ENCODE assay signal across 26 cellular contexts in the genomic region with DNA sequence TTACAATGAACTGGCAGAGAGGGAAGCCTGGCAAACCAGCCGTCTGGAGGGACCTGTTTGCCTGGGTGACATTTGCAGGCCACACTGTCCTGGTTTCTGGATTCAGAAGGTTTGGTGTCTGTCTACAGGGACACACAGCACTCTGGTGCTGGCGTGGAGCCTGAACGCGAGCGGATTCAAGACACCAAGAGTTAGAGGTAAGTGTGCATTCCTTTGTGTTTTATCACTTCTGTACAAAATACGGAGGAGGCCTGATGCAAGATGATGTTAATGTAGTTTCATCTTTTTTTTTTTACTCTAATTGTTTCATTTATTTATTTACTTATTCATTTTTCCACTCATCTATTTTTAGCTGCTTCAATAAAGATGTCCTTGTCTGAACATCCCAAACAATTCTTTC.
"Had no signal": no experiment of that assay in that cellular context is flagged by ENCODE, and none has a peak within 500 bp of the region (broad histone marks: within the 10 kb centered on the region; RNA-seq: fewer than 3 reads in every experiment).

No MANE protein-coding gene starts in this region.

- ATAC-seq: activated T-cell treated with anti-CD3 and anti-CD28 coated beads, Interleukin-2, amount 50 U/mL, for 4 hours; PC-3 had no signal

- DNase-seq: activated CD4-positive, alpha-beta memory T cell treated with anti-CD3 and anti-CD28 coated beads for 36 hours; activated CD4-positive, alpha-beta T cell treated with anti-CD3 and anti-CD28 coated beads, Interleukin-2, amount 10 ng/mL, durations not matched to agents 7 days and 5 days; activated CD4-positive, CD25-positive, alpha-beta regulatory T cell; activated CD8-positive, alpha-beta memory T cell treated with anti-CD3 and anti-CD28 coated beads for 24 hours; activated gamma-delta T cell treated with Interleukin-2 at 50 U/mL for 16 hours; activated naive CD4-positive, alpha-beta T cell treated with anti-CD3 and anti-CD28 coated beads, Interleukin-2, amount 10 ng/mL, durations not matched to agents 7 days and 5 days; activated naive CD8-positive, alpha-beta T cell treated with anti-CD3 and anti-CD28 coated beads, Interleukin-2, amount 10 ng/mL, durations not matched to agents 7 days and 5 days; activated T-cell treated with anti-CD3 and anti-CD28 coated beads, Interleukin-2, amount 50 U/mL, for 4 hours; adrenal gland; anterior cingulate cortex; KG1; MG63; MV-4-11; NCI-H1092 treated with DMSO at 0.1 percent for 48 hours; NCI-H1417 treated with DMSO at 0.1 percent for 48 hours; NCI-H1694 treated with DMSO at 0.1 percent for 48 hours; NCI-H2029 treated with DMSO at 0.1 percent for 48 hours; NCI-H446; NCI-H524; PC-3; Right ventricle myocardium superior; RPMI8226; SJCRH30; SK-N-SH; T-helper 1 cell had no signal

- H3K9me3 Mint-ChIP-seq: activated CD4-positive, alpha-beta memory T cell treated with anti-CD3 and anti-CD28 coated beads for 36 hours; activated CD4-positive, alpha-beta T cell treated with anti-CD3 and anti-CD28 coated beads, Interleukin-2, amount 10 ng/mL, durations not matched to agents 7 days and 5 days; activated naive CD4-positive, alpha-beta T cell treated with anti-CD3 and anti-CD28 coated beads, Interleukin-2, amount 10 ng/mL, durations not matched to agents 7 days and 5 days; activated T-cell treated with anti-CD3 and anti-CD28 coated beads, Interleukin-2, amount 50 U/mL, for 4 hours; central memory CD8-positive, alpha-beta T cell had no signal

- H3K27me3 Mint-ChIP-seq: activated CD4-positive, alpha-beta memory T cell treated with anti-CD3 and anti-CD28 coated beads for 36 hours; activated CD4-positive, alpha-beta T cell treated with anti-CD3 and anti-CD28 coated beads, Interleukin-2, amount 10 ng/mL, durations not matched to agents 7 days and 5 days; activated naive CD4-positive, alpha-beta T cell treated with anti-CD3 and anti-CD28 coated beads, Interleukin-2, amount 10 ng/mL, durations not matched to agents 7 days and 5 days; activated naive CD8-positive, alpha-beta T cell treated with anti-CD3 and anti-CD28 coated beads, Interleukin-2, amount 10 ng/mL, durations not matched to agents 7 days and 5 days had no signal

- H3K4me1 Mint-ChIP-seq: activated CD4-positive, alpha-beta T cell treated with anti-CD3 and anti-CD28 coated beads, Interleukin-2, amount 10 ng/mL, durations not matched to agents 7 days and 5 days; activated naive CD4-positive, alpha-beta T cell treated with anti-CD3 and anti-CD28 coated beads, Interleukin-2, amount 10 ng/mL, durations not matched to agents 7 days and 5 days; activated naive CD8-positive, alpha-beta T cell treated with anti-CD3 and anti-CD28 coated beads, Interleukin-2, amount 10 ng/mL, durations not matched to agents 7 days and 5 days; central memory CD8-positive, alpha-beta T cell had no signal

- H3K4me3 Mint-ChIP-seq: activated CD4-positive, alpha-beta memory T cell treated with anti-CD3 and anti-CD28 coated beads for 36 hours; activated CD4-positive, alpha-beta T cell treated with anti-CD3 and anti-CD28 coated beads, Interleukin-2, amount 10 ng/mL, durations not matched to agents 7 days and 5 days; activated naive CD4-positive, alpha-beta T cell treated with anti-CD3 and anti-CD28 coated beads, Interleukin-2, amount 10 ng/mL, durations not matched to agents 7 days and 5 days; activated naive CD8-positive, alpha-beta T cell treated with anti-CD3 and anti-CD28 coated beads, Interleukin-2, amount 10 ng/mL, durations not matched to agents 7 days and 5 days; activated T-cell treated with anti-CD3 and anti-CD28 coated beads, Interleukin-2, amount 50 U/mL, for 4 hours; central memory CD8-positive, alpha-beta T cell had no signal

- H3K27ac Mint-ChIP-seq: activated CD4-positive, alpha-beta memory T cell treated with anti-CD3 and anti-CD28 coated beads for 36 hours; activated CD4-positive, alpha-beta T cell treated with anti-CD3 and anti-CD28 coated beads, Interleukin-2, amount 10 ng/mL, durations not matched to agents 7 days and 5 days; activated naive CD4-positive, alpha-beta T cell treated with anti-CD3 and anti-CD28 coated beads, Interleukin-2, amount 10 ng/mL, durations not matched to agents 7 days and 5 days; activated naive CD8-positive, alpha-beta T cell treated with anti-CD3 and anti-CD28 coated beads, Interleukin-2, amount 10 ng/mL, durations not matched to agents 7 days and 5 days had no signal

- H3K36me3 Mint-ChIP-seq: activated CD4-positive, alpha-beta memory T cell treated with anti-CD3 and anti-CD28 coated beads for 36 hours; activated naive CD4-positive, alpha-beta T cell treated with anti-CD3 and anti-CD28 coated beads, Interleukin-2, amount 10 ng/mL, durations not matched to agents 7 days and 5 days; activated naive CD8-positive, alpha-beta T cell treated with anti-CD3 and anti-CD28 coated beads, Interleukin-2, amount 10 ng/mL, durations not matched to agents 7 days and 5 days had no signal
